Comparison of ENCODE assay signal across 11 cellular contexts in the genomic region with DNA sequence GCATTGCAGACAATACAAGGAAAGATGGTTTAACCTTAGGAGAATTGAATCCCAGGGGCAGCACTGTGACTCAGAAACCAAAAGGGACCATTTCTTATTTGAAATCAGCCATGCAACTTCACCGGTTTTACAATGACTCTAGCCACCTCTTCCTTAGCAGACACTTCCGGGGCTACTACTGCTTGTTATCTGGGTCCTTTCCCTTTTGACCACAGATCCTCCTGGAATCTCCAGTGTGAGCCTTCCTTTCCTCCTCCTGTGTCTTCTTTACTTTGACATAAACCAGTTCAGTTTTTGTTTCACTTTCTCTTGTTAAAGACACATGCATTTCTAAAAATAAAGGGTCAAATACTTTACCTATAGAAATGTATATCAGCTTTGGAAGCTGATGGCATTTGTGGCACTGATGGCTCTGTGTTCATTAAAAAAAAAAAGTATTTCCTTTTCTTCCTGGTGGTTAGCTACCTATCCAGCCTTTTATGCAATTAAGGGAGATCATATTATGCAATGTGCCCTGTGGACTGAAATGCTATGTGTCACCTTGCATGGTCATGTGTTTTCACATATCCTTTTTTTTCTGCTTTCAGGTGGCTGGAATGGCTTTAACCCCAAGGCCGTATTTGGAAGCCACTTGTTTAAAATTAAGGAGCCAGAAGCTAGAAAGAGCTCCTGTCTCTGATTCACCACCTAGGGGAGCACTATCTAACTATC.
DNase-seq lines count a peak whose midpoint lies in the region; ATAC-seq and TF ChIP-seq lines count a peak whose summit lies in the region.
"Had no signal": no experiment of that assay in that cellular context is flagged by ENCODE, and none has a peak within 500 bp of the region (broad histone marks: within the 10 kb centered on the region; RNA-seq: fewer than 3 reads in every experiment).

No MANE protein-coding gene starts in this region.

- H3K36me3 ChIP-seq in suprapubic skin (no peaks in the 10 kb centered on the region), thyroid gland (no peaks in the 10 kb centered on the region)

- H3K4me3 ChIP-seq in suprapubic skin (no peak overlapping the region), thyroid gland (replicated peaks in 1 of 3) (no peak overlapping the region)
- H3K4me3 ChIP-seq: dorsolateral prefrontal cortex had no signal

- ATAC-seq in GM18907 (IDR thresholded peaks at IDR 0.05; ENCODE audit: unreplicated experiment) (peak; percentile 69), HG02610 (IDR thresholded peaks at IDR 0.05; ENCODE audit: unreplicated experiment) (peak; percentile 75)

- no peak for TF ChIP-seq EP300 in suprapubic skin (IDR thresholded peaks at IDR 0.05)

- no peak for TF ChIP-seq CTCF in suprapubic skin (IDR thresholded peaks at IDR 0.05)
- TF ChIP-seq CTCF in thyroid gland (IDR thresholded peaks at IDR 0.05): no peak

- H3K4me1 ChIP-seq in suprapubic skin (no peaks in the 10 kb centered on the region), thyroid gland (no peaks in the 10 kb centered on the region)

- H3K9me3 ChIP-seq in suprapubic skin (no peaks in the 10 kb centered on the region), thyroid gland (no peaks in the 10 kb centered on the region)

- H3K27me3 ChIP-seq in suprapubic skin: no peaks in the 10 kb centered on the region
- H3K27me3 ChIP-seq in thyroid gland: no peaks in the 10 kb centered on the region
- H3K27me3 ChIP-seq: dorsolateral prefrontal cortex had no signal

- intact Hi-C loops in thyroid gland (cut with DNase I): no loop called here

- DNase-seq in HT1080 (ENCODE audit: low read depth) (peak; percentile 27), renal cortical epithelial cell (ENCODE audit: low read depth) (peak; percentile 91), suprapubic skin (ENCODE audit: low spot score in 2 of 2) (no peak), thyroid gland (no peak), NCI-H2227 treated with DMSO at 0.1 percent for 48 hours (lab: John Stamatoyannopoulos, UW) (no peak)
- DNase-seq: dorsolateral prefrontal cortex, kidney glomerular epithelial cell, NCI-H2081, T-helper 2 cell had no signal

- H3K27ac ChIP-seq in suprapubic skin (no peak overlapping the region), thyroid gland (no peak overlapping the region)
- H3K27ac ChIP-seq: dorsolateral prefrontal cortex had no signal

- WGBS in suprapubic skin: 57% methylated on average over 3 of the region's 3 CpGs
- WGBS in thyroid gland, 2 donors: 62 to 83% methylated on average over 3 of the region's 3 CpGs

- TF ChIP-seq POLR2A in suprapubic skin (IDR thresholded peaks at IDR 0.05): no peak
- TF ChIP-seq POLR2A in thyroid gland (IDR thresholded peaks at IDR 0.05): no peak

Comparison
In these comparisons a context has a peak if more than half of its experiments do, and no peak if none do; other contexts are left out.
1. DNase-seq: peak in HT1080 (single experiment) and renal cortical epithelial cell (single experiment); none in suprapubic skin (0 of 2), thyroid gland (0 of 2) and NCI-H2227 treated with DMSO at 0.1 percent for 48 hours (single experiment).